Comparison of ENCODE assay signal across 20 cellular contexts in the genomic region with DNA sequence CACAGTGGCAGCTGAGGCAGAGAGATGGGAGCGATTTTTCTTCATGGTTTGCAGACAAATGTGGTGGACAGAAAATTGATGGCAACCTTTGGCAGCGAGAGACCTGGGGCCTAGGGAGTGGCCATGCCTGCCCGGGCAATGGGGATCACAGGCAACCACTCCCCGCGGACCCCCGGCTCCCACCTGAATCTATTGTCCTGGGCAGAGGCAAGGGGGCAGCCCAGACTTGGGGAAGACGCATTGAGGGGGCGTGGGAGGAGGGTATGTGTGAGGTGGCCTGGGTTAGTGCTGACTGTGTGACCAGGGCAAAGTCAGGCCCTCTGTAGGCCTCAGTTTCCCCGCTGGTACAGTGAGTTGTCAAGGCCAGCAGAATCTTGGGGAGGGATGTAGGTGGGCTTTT.
"Had no signal": no experiment of that assay in that cellular context is flagged by ENCODE, and none has a peak within 500 bp of the region (broad histone marks: within the 10 kb centered on the region; RNA-seq: fewer than 3 reads in every experiment).

No MANE protein-coding gene starts in this region.

- H3K4me1 ChIP-seq: colonic mucosa, esophagus muscularis mucosa, esophagus squamous epithelium, foreskin keratinocyte, gastrocnemius medialis, gastroesophageal sphincter had no signal

- H3K9me3 ChIP-seq: colonic mucosa, esophagus squamous epithelium, gastrocnemius medialis had no signal

- ATAC-seq: effector memory CD8-positive, alpha-beta T cell; foreskin keratinocyte; gastrocnemius medialis; gastroesophageal sphincter had no signal

- H3K27ac ChIP-seq: colonic mucosa, coronary artery, dorsolateral prefrontal cortex, epithelial cell of prostate, esophagus muscularis mucosa, esophagus squamous epithelium, foreskin keratinocyte, gastrocnemius medialis, gastroesophageal sphincter had no signal

- DNase-seq: colonic mucosa; cortex of kidney; dermis blood vessel endothelial cell; dorsolateral prefrontal cortex; effector CD4-positive, alpha-beta T cell; effector CD8-positive, alpha-beta T cell; effector memory CD4-positive, alpha-beta T cell; effector memory CD8-positive, alpha-beta T cell; erythroblast; esophagus squamous epithelium; foreskin fibroblast; foreskin keratinocyte; foreskin melanocyte; gastrocnemius medialis; glutamatergic neuron; head of caudate nucleus had no signal

- H3K4me3 ChIP-seq: colonic mucosa, coronary artery, dorsolateral prefrontal cortex, esophagus muscularis mucosa, esophagus squamous epithelium, gastrocnemius medialis, gastroesophageal sphincter had no signal

- H3K36me3 ChIP-seq: colonic mucosa, esophagus muscularis mucosa, esophagus squamous epithelium, gastrocnemius medialis, gastroesophageal sphincter had no signal

- H3K27me3 ChIP-seq: colonic mucosa had no signal
